In the genomic region with DNA sequence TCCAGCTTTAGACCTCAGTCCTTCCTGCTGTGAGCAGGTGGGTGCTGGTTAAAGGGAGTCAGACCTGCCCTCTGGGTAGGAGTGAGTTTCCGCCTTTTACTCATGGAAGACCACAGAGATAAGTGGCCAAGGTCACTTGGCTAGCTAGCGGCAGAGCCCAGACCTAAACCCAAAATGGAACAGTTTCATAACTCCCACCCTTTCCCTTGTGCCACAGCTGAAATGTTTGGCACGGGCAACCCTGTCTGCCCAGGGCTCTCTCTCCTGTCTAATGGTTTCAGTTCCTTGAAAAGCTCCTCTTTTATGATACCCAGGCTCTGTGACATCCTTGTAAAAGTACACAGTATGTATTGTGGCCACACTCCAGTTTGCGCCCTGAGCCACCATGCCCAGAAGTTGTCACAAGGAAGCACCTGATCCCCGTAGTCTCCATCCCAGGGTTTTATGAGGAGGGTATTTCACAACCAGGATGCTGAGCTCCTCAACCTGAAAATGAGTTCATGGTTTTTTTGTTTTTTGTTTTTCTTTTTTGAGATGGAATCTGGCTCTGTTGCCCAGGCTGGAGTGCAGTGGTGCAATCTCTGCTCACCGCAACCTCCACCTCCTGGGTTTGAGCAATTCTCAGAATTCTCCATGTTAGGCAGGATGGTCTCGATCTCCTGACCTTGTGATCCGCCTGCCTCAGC, we compare ENCODE assay signal across 14 cellular contexts. TPM values are rescaled to one million over a fixed set of nuclear protein-coding genes. Genes with fewer than 3 reads are reported as not detected.
DNase-seq lines count a peak whose midpoint lies in the region; ATAC-seq lines count a peak whose summit lies in the region.
"Had no signal": no experiment of that assay in that cellular context is flagged by ENCODE, and none has a peak within 500 bp of the region (broad histone marks: within the 10 kb centered on the region; RNA-seq: fewer than 3 reads in every experiment).

No MANE protein-coding gene starts in this region.

- H3K36me3 Mint-ChIP-seq in activated T-cell treated with anti-CD3 and anti-CD28 coated beads, Interleukin-2, amount 50 U/mL, for 72 hours (ENCODE audit: insufficient read depth in 2 of 2) = no peaks in the 10 kb centered on the region
- no peaks in the 10 kb centered on the region for H3K36me3 Mint-ChIP-seq in dendritic cell treated with granulocyte-macrophage colony-stimulating factor and Interleukin-4, amounts not matched to agents 40 ng/mL and 50 ng/mL, for 4 days (ENCODE audit: low read depth)
- H3K36me3 Mint-ChIP-seq in stimulated activated memory B cell treated with anti-CD40 and anti-IgM and Interleukin-4, amounts not matched to agents 10 μg/mL and 1 μg/mL and 100 μg/mL, for 72 hours = no peaks in the 10 kb centered on the region

- no peak overlapping the region for H3K27ac Mint-ChIP-seq in activated T-cell treated with anti-CD3 and anti-CD28 coated beads, Interleukin-2, amount 50 U/mL, for 72 hours
- peak overlapping the region; percentile 75 for H3K27ac Mint-ChIP-seq in dendritic cell treated with granulocyte-macrophage colony-stimulating factor and Interleukin-4, amounts not matched to agents 40 ng/mL and 50 ng/mL, for 4 days
- peak overlapping the region; percentile 71 for H3K27ac Mint-ChIP-seq in stimulated activated memory B cell treated with anti-CD40 and anti-IgM and Interleukin-4, amounts not matched to agents 10 μg/mL and 1 μg/mL and 100 μg/mL, for 72 hours

- ATAC-seq in activated T-cell treated with anti-CD3 and anti-CD28 coated beads, Interleukin-2, amount 50 U/mL, for 72 hours (replicated peaks in 1 of 2) = peak; percentile 75 to 79
- peak; percentile 82 for ATAC-seq in stimulated activated memory B cell treated with anti-CD40 and anti-IgM and Interleukin-4, amounts not matched to agents 10 μg/mL and 1 μg/mL and 100 μg/mL, for 72 hours

- peaks cover 20% of the 10 kb centered on the region for H3K4me1 Mint-ChIP-seq in activated T-cell treated with anti-CD3 and anti-CD28 coated beads, Interleukin-2, amount 50 U/mL, for 72 hours (ENCODE audit: low read depth)
- peaks cover 63% of the 10 kb centered on the region for H3K4me1 Mint-ChIP-seq in dendritic cell treated with granulocyte-macrophage colony-stimulating factor and Interleukin-4, amounts not matched to agents 40 ng/mL and 50 ng/mL, for 4 days (ENCODE audit: low read depth)
- H3K4me1 Mint-ChIP-seq in stimulated activated memory B cell treated with anti-CD40 and anti-IgM and Interleukin-4, amounts not matched to agents 10 μg/mL and 1 μg/mL and 100 μg/mL, for 72 hours = peaks cover 18% of the 10 kb centered on the region

- H3K4me3 Mint-ChIP-seq in activated T-cell treated with anti-CD3 and anti-CD28 coated beads, Interleukin-2, amount 50 U/mL, for 72 hours = no peak overlapping the region
- H3K4me3 Mint-ChIP-seq in dendritic cell treated with granulocyte-macrophage colony-stimulating factor and Interleukin-4, amounts not matched to agents 40 ng/mL and 50 ng/mL, for 4 days = peak overlapping the region; percentile 39
- no peak overlapping the region for H3K4me3 Mint-ChIP-seq in stimulated activated memory B cell treated with anti-CD40 and anti-IgM and Interleukin-4, amounts not matched to agents 10 μg/mL and 1 μg/mL and 100 μg/mL, for 72 hours

- no peak for DNase-seq in activated T-cell treated with anti-CD3 and anti-CD28 coated beads, Interleukin-2, amount 50 U/mL, for 72 hours
- DNase-seq in activated T-cell treated with anti-CD3 and anti-CD28 coated beads for 4 hours = no peak
- peak; percentile 83 for DNase-seq in NOMO-1 treated with DMSO at 0.1 percent for 48 hours (lab: John Stamatoyannopoulos, UW; ENCODE audit: unreplicated experiment)
- DNase-seq in hepatic stellate cell (ENCODE audit: low spot score) = no peak
- DNase-seq in NCI-H2107 (lab: John Stamatoyannopoulos, UW) = no peak
- DNase-seq in activated CD4-positive, alpha-beta T cell treated with anti-CD3 and anti-CD28 coated beads for 1 hour = no peak
- DNase-seq: cortex of kidney, DND-41, midbrain, NCI-H2171, pancreas, T1000 had no signal

- H3K9me3 Mint-ChIP-seq in activated T-cell treated with anti-CD3 and anti-CD28 coated beads, Interleukin-2, amount 50 U/mL, for 72 hours = no peaks in the 10 kb centered on the region
- no peaks in the 10 kb centered on the region for H3K9me3 Mint-ChIP-seq in dendritic cell treated with granulocyte-macrophage colony-stimulating factor and Interleukin-4, amounts not matched to agents 40 ng/mL and 50 ng/mL, for 4 days
- H3K9me3 Mint-ChIP-seq in stimulated activated memory B cell treated with anti-CD40 and anti-IgM and Interleukin-4, amounts not matched to agents 10 μg/mL and 1 μg/mL and 100 μg/mL, for 72 hours = no peaks in the 10 kb centered on the region

- H3K27me3 Mint-ChIP-seq in activated T-cell treated with anti-CD3 and anti-CD28 coated beads, Interleukin-2, amount 50 U/mL, for 72 hours (ENCODE audit: low read depth) = peaks cover 38% of the 10 kb centered on the region
- peaks cover 39% of the 10 kb centered on the region for H3K27me3 Mint-ChIP-seq in dendritic cell treated with granulocyte-macrophage colony-stimulating factor and Interleukin-4, amounts not matched to agents 40 ng/mL and 50 ng/mL, for 4 days
- peaks cover 25% of the 10 kb centered on the region for H3K27me3 Mint-ChIP-seq in stimulated activated memory B cell treated with anti-CD40 and anti-IgM and Interleukin-4, amounts not matched to agents 10 μg/mL and 1 μg/mL and 100 μg/mL, for 72 hours

- intact Hi-C loops in dendritic cell treated with granulocyte-macrophage colony-stimulating factor and Interleukin-4, amounts not matched to agents 40 ng/mL and 50 ng/mL, for 4 days (cut with micrococcal nuclease) = no loop called here

RNA-seq across cellular contexts. Expression of a gene that starts 5.1 kb away (rescaled TPM):
- total RNA-seq in activated T-cell treated with anti-CD3 and anti-CD28 coated beads, Interleukin-2, amount 50 U/mL, for 72 hours = under 1 TPM; 0.24 to 0.69 TPM

RNA-seq across cellular contexts. Expression of a gene that starts 36.2 kb away (rescaled TPM):
- 10 to 100 TPM; 42.0 to 56.0 TPM for total RNA-seq in activated T-cell treated with anti-CD3 and anti-CD28 coated beads, Interleukin-2, amount 50 U/mL, for 72 hours
